In genomic region chr17:76357597-76358158, GRCh38 we compare ENCODE assay signal across 20 cellular contexts.
"Had no signal": no experiment of that assay in that cellular context is flagged by ENCODE, and none has a peak within 500 bp of the region (broad histone marks: within the 10 kb centered on the region; RNA-seq: fewer than 3 reads in every experiment).

No MANE protein-coding gene starts in this region.

- H3K4me3 ChIP-seq: adrenal gland, cardiac muscle cell, left lung, thyroid gland, vagina had no signal

- ATAC-seq: activated T-cell treated with anti-CD3 and anti-CD28 coated beads, Interleukin-2, amount 50 U/mL, for 72 hours; left lung had no signal

- H3K9me3 Mint-ChIP-seq: activated naive CD4-positive, alpha-beta T cell treated with anti-CD3 and anti-CD28 coated beads, Interleukin-2, amount 50 U/mL, for 24 hours; activated T-cell treated with anti-CD3 and anti-CD28 coated beads, Interleukin-2, amount 50 U/mL, for 72 hours had no signal

- H3K27me3 Mint-ChIP-seq: activated naive CD4-positive, alpha-beta T cell treated with anti-CD3 and anti-CD28 coated beads, Interleukin-2, amount 50 U/mL, for 24 hours had no signal

- H3K9me3 ChIP-seq: adrenal gland, left lung, thyroid gland, vagina had no signal

- DNase-seq: activated CD4-positive, alpha-beta T cell treated with anti-CD3 and anti-CD28 coated beads, Interleukin-2, amount 50 U/mL, for 4 hours; activated gamma-delta T cell; activated T-cell treated with anti-CD3 and anti-CD28 coated beads, Interleukin-2, amount 50 U/mL, for 72 hours; adrenal gland; dermis blood vessel endothelial cell; effector memory CD4-positive, alpha-beta T cell; foreskin fibroblast; hypothalamus; stimulated activated CD4-positive, alpha-beta T cell treated with anti-CD3 and anti-CD28 coated beads, Interleukin-12 subunit alpha, Interleukin-12 subunit beta, amount 100 ng/mL, for 4 hours; stimulated activated CD4-positive, alpha-beta T cell treated with anti-CD3 and anti-CD28 coated beads, Interleukin-1b, Interleukin-23, amount 100 ng/mL, for 48 hours; stimulated activated naive CD4-positive, alpha-beta T cell treated with Interleukin-2 at 50 U/mL for 16 hours; thyroid gland; WERI-Rb-1 had no signal

- H3K36me3 Mint-ChIP-seq: activated naive CD4-positive, alpha-beta T cell treated with anti-CD3 and anti-CD28 coated beads, Interleukin-2, amount 50 U/mL, for 24 hours had no signal

- FAIRE-seq: astrocyte, keratinocyte had no signal

- H3K27ac ChIP-seq: adrenal gland, cardiac muscle cell, left lung, thyroid gland, vagina, WERI-Rb-1 had no signal

- H3K27me3 ChIP-seq: adrenal gland, cardiac muscle cell, left lung, thyroid gland, vagina had no signal

- H3K4me3 Mint-ChIP-seq: activated naive CD4-positive, alpha-beta T cell treated with anti-CD3 and anti-CD28 coated beads, Interleukin-2, amount 50 U/mL, for 24 hours; activated T-cell treated with anti-CD3 and anti-CD28 coated beads, Interleukin-2, amount 50 U/mL, for 72 hours had no signal

- H3K27ac Mint-ChIP-seq: activated naive CD4-positive, alpha-beta T cell treated with anti-CD3 and anti-CD28 coated beads, Interleukin-2, amount 50 U/mL, for 24 hours; activated T-cell treated with anti-CD3 and anti-CD28 coated beads, Interleukin-2, amount 50 U/mL, for 72 hours; progenitor cell of endocrine pancreas had no signal

- H3K36me3 ChIP-seq: adrenal gland, cardiac muscle cell, left lung, thyroid gland, vagina had no signal
